Comparison of ENCODE assay signal across 12 cellular contexts in the genomic region with DNA sequence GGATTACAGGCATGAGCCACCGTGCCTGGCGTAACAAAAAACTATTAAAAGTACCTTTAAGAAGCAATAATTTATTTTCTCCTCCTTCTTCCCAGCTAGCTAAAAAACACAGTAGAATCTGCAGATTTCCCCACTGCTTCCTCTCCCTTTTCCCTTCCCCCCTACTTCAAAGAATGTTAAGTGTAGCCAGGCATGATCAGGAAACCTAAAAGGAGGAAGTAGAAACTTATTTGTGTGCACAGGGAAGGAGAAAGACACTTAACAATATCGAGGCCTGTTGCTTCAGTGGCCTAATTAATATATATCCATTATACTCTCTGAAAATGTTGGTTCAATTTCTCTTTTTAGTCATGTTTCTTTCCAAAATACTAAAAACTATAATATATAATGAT.
DNase-seq lines count a peak whose midpoint lies in the region; TF ChIP-seq lines count a peak whose summit lies in the region.
"Had no signal": no experiment of that assay in that cellular context is flagged by ENCODE, and none has a peak within 500 bp of the region (broad histone marks: within the 10 kb centered on the region; RNA-seq: fewer than 3 reads in every experiment).

No MANE protein-coding gene starts in this region.

- peak overlapping the region; percentile 43 for H3K27ac Mint-ChIP-seq in Caco-2 (ENCODE audit: unreplicated experiment)
- H3K27ac Mint-ChIP-seq in activated naive CD8-positive, alpha-beta T cell treated with anti-CD3 and anti-CD28 coated beads for 36 hours: peak overlapping the region; percentile 83
- H3K27ac Mint-ChIP-seq in activated CD4-positive, alpha-beta T cell treated with anti-CD3 and anti-CD28 coated beads, Interleukin-2, amount 10 ng/mL, durations not matched to agents 24 days and 14 days: no peak overlapping the region

- BruUV-seq in Caco-2 (replicated peaks; lab: Mats Ljungman, UMichigan): no TSS peak

- no peak overlapping the region for H3K4me3 ChIP-seq in Caco-2 (ENCODE audit: low read depth, low read length)
- H3K4me3 ChIP-seq: breast epithelium had no signal

- TF ChIP-seq CTCF in Caco-2 (IDR thresholded peaks at IDR 0.05; ENCODE audit: insufficient read depth in 1 of 2, low read depth in 1 of 2, low read length in 1 of 2, severe bottlenecking in 1 of 2, unreplicated experiment in 1 of 2) (no peak), GM10248 (IDR thresholded peaks at IDR 0.05; ENCODE audit: control extremely low read depth, extremely low read depth, low read depth, missing control alignments) (no peak)

- peaks cover 13% of the 10 kb centered on the region for H3K4me1 Mint-ChIP-seq in Caco-2 (ENCODE audit: low read depth, unreplicated experiment)
- H3K4me1 Mint-ChIP-seq in activated naive CD8-positive, alpha-beta T cell treated with anti-CD3 and anti-CD28 coated beads for 36 hours: peaks cover 64% of the 10 kb centered on the region
- peaks cover 57% of the 10 kb centered on the region for H3K4me1 Mint-ChIP-seq in activated CD4-positive, alpha-beta T cell treated with anti-CD3 and anti-CD28 coated beads, Interleukin-2, amount 10 ng/mL, durations not matched to agents 24 days and 14 days

- H3K4me1 ChIP-seq in Caco-2: peaks cover 29% of the 10 kb centered on the region

- no peaks in the 10 kb centered on the region for H3K9me3 ChIP-seq in Caco-2
- H3K9me3 ChIP-seq: breast epithelium had no signal

- DNase-seq in Caco-2 (no peak), NAMALWA (ENCODE audit: low spot score) (peak; percentile 79), renal cortical epithelial cell (ENCODE audit: low read depth) (peak; percentile 46), amygdala (lab: John Stamatoyannopoulos, UW) (no peak), NCI-H187 treated with DMSO at 0.1 percent for 48 hours (lab: John Stamatoyannopoulos, UW) (no peak), GM10248 (ENCODE audit: extremely low spot score) (no peak)
- DNase-seq in activated naive CD8-positive, alpha-beta T cell treated with anti-CD3 and anti-CD28 coated beads for 36 hours: no peak
- no peak for DNase-seq in activated CD4-positive, alpha-beta T cell treated with anti-CD3 and anti-CD28 coated beads, Interleukin-2, amount 10 ng/mL, durations not matched to agents 24 days and 14 days
- DNase-seq: NCI-H2171 treated with DMSO at 0.1 percent for 48 hours, nucleus accumbens, SHP77 had no signal

- H3K36me3 ChIP-seq in Caco-2 (ENCODE audit: control insufficient read depth, insufficient read depth, low read length): peaks cover 1% of the 10 kb centered on the region; the same call in 1 of the 2 replicates
- H3K36me3 ChIP-seq: breast epithelium had no signal

- POLR2A ChIA-PET in Caco-2 (lab: Charles Lee) (no interaction called here), GM10248 (lab: Yijun Ruan, JAX) (interaction anchor here (0.5 kb wide), 1 partner anchor 266 kb away, joined by 3 read pairs; no protein-coding TSS in a partner anchor)

- no peaks in the 10 kb centered on the region for H3K27me3 Mint-ChIP-seq in Caco-2 (ENCODE audit: insufficient read depth, unreplicated experiment)
- H3K27me3 Mint-ChIP-seq in activated naive CD8-positive, alpha-beta T cell treated with anti-CD3 and anti-CD28 coated beads for 36 hours: no peaks in the 10 kb centered on the region
- no peaks in the 10 kb centered on the region for H3K27me3 Mint-ChIP-seq in activated CD4-positive, alpha-beta T cell treated with anti-CD3 and anti-CD28 coated beads, Interleukin-2, amount 10 ng/mL, durations not matched to agents 24 days and 14 days

- no peak overlapping the region for H3K4me3 Mint-ChIP-seq in Caco-2 (ENCODE audit: unreplicated experiment)
- peak overlapping the region; percentile 51 for H3K4me3 Mint-ChIP-seq in activated naive CD8-positive, alpha-beta T cell treated with anti-CD3 and anti-CD28 coated beads for 36 hours
- no peak overlapping the region for H3K4me3 Mint-ChIP-seq in activated CD4-positive, alpha-beta T cell treated with anti-CD3 and anti-CD28 coated beads, Interleukin-2, amount 10 ng/mL, durations not matched to agents 24 days and 14 days

- peaks cover 22% of the 10 kb centered on the region for H3K36me3 Mint-ChIP-seq in Caco-2 (ENCODE audit: insufficient read depth, unreplicated experiment)
- peaks cover 42% of the 10 kb centered on the region for H3K36me3 Mint-ChIP-seq in activated naive CD8-positive, alpha-beta T cell treated with anti-CD3 and anti-CD28 coated beads for 36 hours
- H3K36me3 Mint-ChIP-seq in activated CD4-positive, alpha-beta T cell treated with anti-CD3 and anti-CD28 coated beads, Interleukin-2, amount 10 ng/mL, durations not matched to agents 24 days and 14 days (ENCODE audit: low read depth): peaks cover 48% of the 10 kb centered on the region

- intact Hi-C loops in Caco-2 (cut with micrococcal nuclease; ENCODE audit: unreplicated experiment): loop anchor here (1.0 kb wide), 1 partner anchor 8 kb away; no protein-coding TSS in a partner anchor
- intact Hi-C loops in activated CD4-positive, alpha-beta T cell treated with anti-CD3 and anti-CD28 coated beads, Interleukin-2, amount 10 ng/mL, durations not matched to agents 24 days and 14 days (cut with micrococcal nuclease): loop anchor here (1.0 to 10.0 kb wide), 3 partner anchors 8 to 1276 kb away; no protein-coding TSS in a partner anchor

- H3K27me3 ChIP-seq in Caco-2 (replicated peaks; ENCODE audit: control insufficient read depth, insufficient read depth, low read length): no peaks in the 10 kb centered on the region
- H3K27me3 ChIP-seq: breast epithelium had no signal

- CTCF ChIA-PET in Caco-2 (lab: Charles Lee): no interaction called here
- CTCF ChIA-PET in GM10248 (lab: Yijun Ruan, JAX): interaction anchor here (2.7 kb wide), 1 partner anchor 19 kb away, joined by 6 read pairs; no protein-coding TSS in a partner anchor

- H3K9me3 Mint-ChIP-seq in Caco-2 (ENCODE audit: unreplicated experiment): no peaks in the 10 kb centered on the region
- no peaks in the 10 kb centered on the region for H3K9me3 Mint-ChIP-seq in activated naive CD8-positive, alpha-beta T cell treated with anti-CD3 and anti-CD28 coated beads for 36 hours
- peaks cover 3% of the 10 kb centered on the region for H3K9me3 Mint-ChIP-seq in activated CD4-positive, alpha-beta T cell treated with anti-CD3 and anti-CD28 coated beads, Interleukin-2, amount 10 ng/mL, durations not matched to agents 24 days and 14 days

Comparison
In these comparisons a context has a peak if more than half of its experiments do, and no peak if none do; other contexts are left out.
1. DNase-seq: peak in NAMALWA (single experiment) and renal cortical epithelial cell (single experiment); none in Caco-2 (0 of 2), activated naive CD8-positive, alpha-beta T cell treated with anti-CD3 and anti-CD28 coated beads for 36 hours (single experiment), activated CD4-positive, alpha-beta T cell treated with anti-CD3 and anti-CD28 coated beads, Interleukin-2, amount 10 ng/mL, durations not matched to agents 24 days and 14 days (single experiment), amygdala (0 of 56), NCI-H187 treated with DMSO at 0.1 percent for 48 hours (single experiment) and GM10248 (single experiment).